ENCODE assay signal across 11 cellular contexts in genomic region chr7:2738110-2738509, GRCh38. TPM values are rescaled to one million over a fixed set of nuclear protein-coding genes. Genes with fewer than 3 reads are reported as not detected.
A peak's percentile ranks its signal among the peaks of the same experiment; 100 is the strongest.
DNase-seq lines count a peak whose midpoint lies in the region; ATAC-seq and TF ChIP-seq lines count a peak whose summit lies in the region.
"Had no signal": no experiment of that assay in that cellular context is flagged by ENCODE, and none has a peak within 500 bp of the region (broad histone marks: within the 10 kb centered on the region; RNA-seq: fewer than 3 reads in every experiment).

No MANE protein-coding gene starts in this region.

- H3K27me3 Mint-ChIP-seq in CD14-positive monocyte (ENCODE audit: low read depth in 3 of 3) = peaks cover 0 to 10% (median 3%) of the 10 kb centered on the region in 3 donors

- intact Hi-C loops in CD14-positive monocyte (cut with micrococcal nuclease) = loop anchor here (5.0 to 10.0 kb wide), 3 partner anchors 34 to 124 kb away; partner anchors contain the start of gene GNA12 (in 1 of the 2)

- no peaks in the 10 kb centered on the region for H3K9me3 ChIP-seq in muscle layer of duodenum (ENCODE audit: control insufficient read depth in 1 of 2, low read length in 2 of 2)
- H3K9me3 ChIP-seq: pancreas had no signal

- TF ChIP-seq CTCF in CD14-positive monocyte (IDR thresholded peaks at IDR 0.05) (no peak), fibroblast of mammary gland (conservative IDR thresholded peaks at IDR 0.05; ENCODE audit: control insufficient read depth, insufficient read depth, low read depth, low read length) (no peak)

- ATAC-seq in HG02610 (IDR thresholded peaks at IDR 0.05; ENCODE audit: unreplicated experiment) = no peak

- no peaks in the 10 kb centered on the region for H3K36me3 ChIP-seq in muscle layer of duodenum (ENCODE audit: control insufficient read depth in 1 of 2, insufficient read depth in 2 of 2, low read length in 2 of 2)
- H3K36me3 ChIP-seq: pancreas, WERI-Rb-1 had no signal

- H3K4me3 ChIP-seq in fibroblast of mammary gland (ENCODE audit: control insufficient read depth, low read depth, low read length) = no peak overlapping the region
- H3K4me3 ChIP-seq in muscle layer of duodenum (ENCODE audit: low read depth in 1 of 2, low read length in 2 of 2) = no peak overlapping the region
- H3K4me3 ChIP-seq: pancreas had no signal

- peak overlapping the region; percentile 88 to 97 (median 93) for H3K27ac Mint-ChIP-seq in CD14-positive monocyte

- H3K9me3 Mint-ChIP-seq in CD14-positive monocyte = peaks cover 0 to 8% (median 3%) of the 10 kb centered on the region in 7 donors

- H3K36me3 Mint-ChIP-seq in CD14-positive monocyte = peaks cover 37 to 41% of the 10 kb centered on the region in 2 donors

- H3K4me1 ChIP-seq in muscle layer of duodenum (ENCODE audit: control insufficient read depth in 1 of 2, insufficient read depth in 2 of 2, low read length in 2 of 2) = peaks cover 0 to 31% of the 10 kb centered on the region in 2 donors
- H3K4me1 ChIP-seq: pancreas had no signal

- no peaks in the 10 kb centered on the region for H3K27me3 ChIP-seq in muscle layer of duodenum (ENCODE audit: low read depth, low read length)
- H3K27me3 ChIP-seq: pancreas had no signal

- peak overlapping the region; percentile 41 for H3K27ac ChIP-seq in muscle layer of duodenum (ENCODE audit: low read length)
- H3K27ac ChIP-seq: WERI-Rb-1 had no signal

- peaks cover 57% of the 10 kb centered on the region for H3K4me1 Mint-ChIP-seq in CD14-positive monocyte

- DNase-seq in CD14-positive monocyte (ENCODE audit: low spot score) (peak; percentile 88), NOMO-1 treated with DMSO at 0.1 percent for 48 hours (lab: John Stamatoyannopoulos, UW; ENCODE audit: unreplicated experiment) (peak; percentile 81), fibroblast of mammary gland (ENCODE audit: low read depth) (peak; percentile 57), NCI-H524 treated with DMSO at 0.1 percent for 48 hours (lab: John Stamatoyannopoulos, UW) (no peak), AML-193 (lab: John Stamatoyannopoulos, UW) (no peak), RPMI8226 (no peak)
- DNase-seq: central memory CD4-positive, alpha-beta T cell; WERI-Rb-1 had no signal

- H3K4me3 Mint-ChIP-seq in CD14-positive monocyte = peak overlapping the region; percentile 83 to 93

RNA-seq across cellular contexts. Expression of gene AMZ1, which starts 50.1 kb away (rescaled TPM):
- polyA plus RNA-seq in CD14-positive monocyte = under 1 TPM; 0.09 to 0.14 TPM

Comparison
In these comparisons a context has a peak if more than half of its experiments do, and no peak if none do; other contexts are left out.
1. DNase-seq: peak in CD14-positive monocyte (single experiment), NOMO-1 treated with DMSO at 0.1 percent for 48 hours (single experiment) and fibroblast of mammary gland (single experiment); none in NCI-H524 treated with DMSO at 0.1 percent for 48 hours (single experiment), AML-193 (0 of 2) and RPMI8226 (single experiment).